In the genomic region with DNA sequence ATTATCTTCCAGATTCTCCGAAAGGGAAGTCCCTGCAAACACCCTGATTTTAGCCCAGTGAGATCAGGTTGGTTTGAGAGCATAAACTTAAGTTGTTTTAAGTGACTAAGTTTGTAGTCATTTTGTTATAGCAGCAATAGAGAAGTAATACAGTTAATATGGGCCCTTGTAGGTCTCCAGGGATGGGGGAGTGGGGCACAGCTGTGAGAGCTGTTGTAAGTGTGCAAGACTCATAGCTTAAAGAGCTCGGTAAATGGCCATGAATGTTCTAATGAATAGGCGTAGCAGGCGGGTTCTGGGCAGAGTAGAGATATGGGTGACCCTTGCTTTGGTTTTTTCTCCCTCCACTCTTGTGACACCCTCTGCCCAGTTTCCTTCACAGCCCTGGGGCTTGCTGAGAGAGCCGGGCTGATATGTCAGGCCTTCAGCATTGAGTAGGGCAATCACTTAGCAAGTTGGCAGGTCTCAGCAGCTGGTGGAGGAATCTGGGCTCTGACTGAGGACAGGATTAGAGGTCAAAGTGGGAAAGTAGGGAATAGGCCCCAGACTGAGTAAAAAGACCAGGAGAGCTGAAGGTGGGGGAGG, we compare ENCODE assay signal across 11 cellular contexts. TPM values are rescaled to one million over a fixed set of nuclear protein-coding genes. Genes with fewer than 3 reads are reported as not detected.
DNase-seq lines count a peak whose midpoint lies in the region; ATAC-seq and TF ChIP-seq lines count a peak whose summit lies in the region.
"Had no signal": no experiment of that assay in that cellular context is flagged by ENCODE, and none has a peak within 500 bp of the region (broad histone marks: within the 10 kb centered on the region; RNA-seq: fewer than 3 reads in every experiment).

No MANE protein-coding gene starts in this region.

- POLR2A ChIA-PET in activated naive CD8-positive, alpha-beta T cell treated with anti-CD3 and anti-CD28 coated beads, Interleukin-2, amount 10 ng/mL, durations not matched to agents 7 days and 5 days (lab: Charles Lee) = interaction anchor here (0.7 to 5.0 kb wide), 6 partner anchors 17 to 59 kb away, joined by 3 to 74 read pairs (median 32); a partner anchor contains a TSS

- ATAC-seq in activated naive CD8-positive, alpha-beta T cell treated with anti-CD3 and anti-CD28 coated beads, Interleukin-2, amount 10 ng/mL, durations not matched to agents 7 days and 5 days (ENCODE audit: low read depth) = no peak
- ATAC-seq in GM21515 (IDR thresholded peaks at IDR 0.05; ENCODE audit: unreplicated experiment) (no peak), GM21723 (IDR thresholded peaks at IDR 0.05; ENCODE audit: unreplicated experiment) (no peak)
- ATAC-seq: esophagus mucosa had no signal

- H3K4me3 Mint-ChIP-seq in IgD-negative memory B cell = peak overlapping the region in 3 of 4 donors; percentile 62 to 90 (median 70)
- H3K4me3 Mint-ChIP-seq in activated naive CD8-positive, alpha-beta T cell treated with anti-CD3 and anti-CD28 coated beads, Interleukin-2, amount 10 ng/mL, durations not matched to agents 7 days and 5 days = no peak overlapping the region
- H3K4me3 Mint-ChIP-seq: activated CD4-positive, alpha-beta memory T cell treated with anti-CD3 and anti-CD28 coated beads for 36 hours had no signal

- H3K4me1 ChIP-seq in spleen = peaks cover 10 to 85% (median 49%) of the 10 kb centered on the region in 6 donors

- H3K36me3 ChIP-seq in spleen = no peaks in the 10 kb centered on the region

- H3K27me3 Mint-ChIP-seq in IgD-negative memory B cell = no peaks in the 10 kb centered on the region
- peaks cover 2% of the 10 kb centered on the region for H3K27me3 Mint-ChIP-seq in activated naive CD8-positive, alpha-beta T cell treated with anti-CD3 and anti-CD28 coated beads, Interleukin-2, amount 10 ng/mL, durations not matched to agents 7 days and 5 days
- H3K27me3 Mint-ChIP-seq: activated CD4-positive, alpha-beta memory T cell treated with anti-CD3 and anti-CD28 coated beads for 36 hours had no signal

- H3K27me3 ChIP-seq in layer of hippocampus (ENCODE audit: control insufficient read depth, insufficient read depth, low read length) = no peaks in the 10 kb centered on the region
- no peaks in the 10 kb centered on the region for H3K27me3 ChIP-seq in spleen (replicated peaks in 1 of 7)

- H3K27ac ChIP-seq in layer of hippocampus (ENCODE audit: low read depth, low read length) (peak overlapping the region; percentile 6), spleen (peak overlapping the region in 4 of 8 donors; percentile 77 to 87 (median 83))

- no peak for TF ChIP-seq POLR2A in spleen (IDR thresholded peaks at IDR 0.05)

- H3K4me3 ChIP-seq in spleen = no peak overlapping the region

- peak overlapping the region; percentile 89 to 91 (median 90) for H3K27ac Mint-ChIP-seq in IgD-negative memory B cell
- H3K27ac Mint-ChIP-seq in activated naive CD8-positive, alpha-beta T cell treated with anti-CD3 and anti-CD28 coated beads, Interleukin-2, amount 10 ng/mL, durations not matched to agents 7 days and 5 days = peak overlapping the region; percentile 74
- H3K27ac Mint-ChIP-seq: activated CD4-positive, alpha-beta memory T cell treated with anti-CD3 and anti-CD28 coated beads for 36 hours had no signal

- no peak for DNase-seq in activated naive CD8-positive, alpha-beta T cell treated with anti-CD3 and anti-CD28 coated beads, Interleukin-2, amount 10 ng/mL, durations not matched to agents 7 days and 5 days
- DNase-seq in spleen = peak; percentile 41
- DNase-seq in NCI-H510A (lab: John Stamatoyannopoulos, UW) = no peak
- DNase-seq in DMS 273 (lab: John Stamatoyannopoulos, UW; ENCODE audit: unreplicated experiment) = no peak
- DNase-seq: activated CD4-positive, alpha-beta memory T cell treated with anti-CD3 and anti-CD28 coated beads for 36 hours; retina had no signal

- peaks cover 0 to 6% (median 2%) of the 10 kb centered on the region in 3 donors for H3K9me3 Mint-ChIP-seq in IgD-negative memory B cell
- H3K9me3 Mint-ChIP-seq in activated naive CD8-positive, alpha-beta T cell treated with anti-CD3 and anti-CD28 coated beads, Interleukin-2, amount 10 ng/mL, durations not matched to agents 7 days and 5 days = no peaks in the 10 kb centered on the region
- H3K9me3 Mint-ChIP-seq: activated CD4-positive, alpha-beta memory T cell treated with anti-CD3 and anti-CD28 coated beads for 36 hours had no signal

- no peak for TF ChIP-seq CTCF in spleen (IDR thresholded peaks at IDR 0.05 in 8 of 11, conservative IDR thresholded peaks at IDR 0.05 in 3 of 11)

- intact Hi-C loops in spleen (cut with DNase I; ENCODE audit: low total_unique reads) = no loop called here

- peaks cover 2% of the 10 kb centered on the region for H3K36me3 Mint-ChIP-seq in IgD-negative memory B cell
- H3K36me3 Mint-ChIP-seq in activated naive CD8-positive, alpha-beta T cell treated with anti-CD3 and anti-CD28 coated beads, Interleukin-2, amount 10 ng/mL, durations not matched to agents 7 days and 5 days = no peaks in the 10 kb centered on the region
- H3K36me3 Mint-ChIP-seq: activated CD4-positive, alpha-beta memory T cell treated with anti-CD3 and anti-CD28 coated beads for 36 hours had no signal

- 68 to 86% (median 76%) methylated on average over 5 of the region's 5 CpGs for WGBS in spleen, 5 donors

- peaks cover 41 to 62% (median 48%) of the 10 kb centered on the region in 3 donors for H3K4me1 Mint-ChIP-seq in IgD-negative memory B cell
- H3K4me1 Mint-ChIP-seq in activated naive CD8-positive, alpha-beta T cell treated with anti-CD3 and anti-CD28 coated beads, Interleukin-2, amount 10 ng/mL, durations not matched to agents 7 days and 5 days = peaks cover 48% of the 10 kb centered on the region

- no peaks in the 10 kb centered on the region for H3K9me3 ChIP-seq in spleen

RNA-seq across cellular contexts. Expression of a gene that starts 16.0 kb away (rescaled TPM):
- polyA plus RNA-seq in IgD-negative memory B cell (74.0 TPM), spleen (100 to 1,000 TPM in 2 of 3 donors, 10 to 100 TPM in 1; 59.8 to 118 (median 109) TPM)
- total RNA-seq in activated naive CD8-positive, alpha-beta T cell treated with anti-CD3 and anti-CD28 coated beads, Interleukin-2, amount 10 ng/mL, durations not matched to agents 7 days and 5 days = 10 to 100 TPM; 44.0 to 51.1 TPM
- 100 to 1,000 TPM in 1 of 7 donors, 10 to 100 TPM in 6; 49.5 to 122 (median 65.4) TPM for total RNA-seq in spleen

RNA-seq across cellular contexts. Expression of a gene that starts 44.3 kb away (rescaled TPM):
- polyA plus RNA-seq in IgD-negative memory B cell (2.2 TPM), spleen (1 to 10 TPM in 2 of 3 donors, under 1 TPM in 1; 0.89 to 2.3 (median 1.5) TPM)
- total RNA-seq in activated naive CD8-positive, alpha-beta T cell treated with anti-CD3 and anti-CD28 coated beads, Interleukin-2, amount 10 ng/mL, durations not matched to agents 7 days and 5 days = 10 to 100 TPM; 44.2 to 45.1 TPM
- 10 to 100 TPM in 2 of 7 donors, 1 to 10 TPM in 5; 3.4 to 18.9 (median 8.4) TPM for total RNA-seq in spleen
